Comparison of ENCODE assay signal across 8 cellular contexts in the genomic region with DNA sequence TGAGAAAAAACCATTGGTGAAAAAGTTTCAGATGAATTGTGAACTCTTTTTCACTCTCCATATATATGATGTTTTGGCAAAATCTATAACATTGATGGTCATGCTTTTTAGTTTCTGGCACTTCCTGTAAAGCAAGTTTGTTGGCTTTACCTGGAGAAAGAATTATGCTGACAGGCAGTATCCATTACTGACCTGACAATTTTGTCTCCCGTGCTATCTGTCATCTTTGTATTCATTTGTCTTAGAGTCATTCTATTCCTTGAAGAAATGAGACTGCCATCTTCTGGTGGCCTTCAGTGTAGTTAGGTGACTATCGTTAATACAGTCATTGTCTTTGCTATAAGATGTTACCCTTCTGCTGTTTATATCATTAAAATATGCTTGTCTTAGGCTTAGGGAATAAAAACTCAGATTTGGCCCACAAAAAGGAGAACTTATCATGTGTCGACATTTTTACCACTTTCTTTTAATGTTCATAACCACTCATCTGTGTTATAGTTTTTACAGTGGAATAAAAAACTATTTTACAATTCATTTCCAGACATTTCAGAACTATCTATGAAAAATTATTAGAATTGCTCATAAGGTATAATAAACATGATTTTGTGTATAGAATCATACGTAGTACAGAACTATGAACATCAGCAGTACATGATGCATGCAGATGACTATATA.
DNase-seq lines count a peak whose midpoint lies in the region; ATAC-seq and TF ChIP-seq lines count a peak whose summit lies in the region.

No MANE protein-coding gene starts in this region.

- no peaks in the 10 kb centered on the region for H4K20me1 ChIP-seq in Karpas-422 (ENCODE audit: insufficient read depth, low read depth, low read length)

- no peaks in the 10 kb centered on the region for H3K36me3 Mint-ChIP-seq in CD8-positive, alpha-beta T cell

- H3K4me1 ChIP-seq in Karpas-422 (ENCODE audit: low read length) = no peaks in the 10 kb centered on the region
- peaks cover 0 to 6% (median 0%) of the 10 kb centered on the region in 12 donors for H3K4me1 ChIP-seq in heart left ventricle
- no peaks in the 10 kb centered on the region for H3K4me1 ChIP-seq in tibial nerve
- no peaks in the 10 kb centered on the region for H3K4me1 ChIP-seq in CD8-positive, alpha-beta T cell (ENCODE audit: insufficient read depth, low read length)

- H3K4me2 ChIP-seq in Karpas-422 (ENCODE audit: low read depth, low read length, poor library complexity, severe bottlenecking) = no peak overlapping the region

- no peaks in the 10 kb centered on the region for H3K27me3 ChIP-seq in Karpas-422 (ENCODE audit: low read length)
- no peaks in the 10 kb centered on the region for H3K27me3 ChIP-seq in heart left ventricle
- H3K27me3 ChIP-seq in tibial nerve = no peaks in the 10 kb centered on the region
- no peaks in the 10 kb centered on the region for H3K27me3 ChIP-seq in CD8-positive, alpha-beta T cell (ENCODE audit: insufficient read depth, low read length)

- H3K27me3 Mint-ChIP-seq in CD8-positive, alpha-beta T cell (ENCODE audit: low read depth) = peaks cover 9% of the 10 kb centered on the region

- no peaks in the 10 kb centered on the region for H3K9me3 Mint-ChIP-seq in CD8-positive, alpha-beta T cell

- H3K9me3 ChIP-seq in Karpas-422 (ENCODE audit: low read length) = no peaks in the 10 kb centered on the region
- H3K9me3 ChIP-seq in heart left ventricle = no peaks in the 10 kb centered on the region
- H3K9me3 ChIP-seq in tibial nerve = no peaks in the 10 kb centered on the region
- no peaks in the 10 kb centered on the region for H3K9me3 ChIP-seq in CD8-positive, alpha-beta T cell (ENCODE audit: low read length)

- no peaks in the 10 kb centered on the region for H3K9me2 ChIP-seq in Karpas-422 (replicated peaks; ENCODE audit: insufficient read depth, low read length)

- H3K79me2 ChIP-seq in Karpas-422 (ENCODE audit: low read length) = no peaks in the 10 kb centered on the region

- POLR2A ChIA-PET in CD8-positive, alpha-beta T cell (lab: Charles Lee) = no interaction called here

- DNase-seq in NCI-H2107 treated with DMSO at 0.1 percent for 48 hours (lab: John Stamatoyannopoulos, UW; ENCODE audit: unreplicated experiment) (peak; percentile 54), NCI-H2107 (lab: John Stamatoyannopoulos, UW) (no peak), Karpas-422 (peak; percentile 58), SW480 (ENCODE audit: low spot score) (peak; percentile 34), heart left ventricle (no peak), tibial nerve (ENCODE audit: low spot score in 2 of 2) (no peak)
- DNase-seq in CD8-positive, alpha-beta T cell = no peak

- peak in 11 of 12 donors; percentile 14 to 60 (median 43) for TF ChIP-seq CTCF in heart left ventricle (IDR thresholded peaks at IDR 0.05)
- peak in 4 of 5 experiments; percentile 13 to 28 (median 20) for TF ChIP-seq CTCF in tibial nerve (IDR thresholded peaks at IDR 0.05)
- no peak for TF ChIP-seq CTCF in CD8-positive, alpha-beta T cell (IDR thresholded peaks at IDR 0.05)

- H3K27ac ChIP-seq in Karpas-422 (ENCODE audit: low read length) = no peak overlapping the region
- H3K27ac ChIP-seq in heart left ventricle = no peak overlapping the region
- H3K27ac ChIP-seq in tibial nerve = no peak overlapping the region
- no peak overlapping the region for H3K27ac ChIP-seq in CD8-positive, alpha-beta T cell (ENCODE audit: low read depth, low read length)

- no peak overlapping the region for H2AFZ ChIP-seq in Karpas-422 (ENCODE audit: low read length)

- WGBS in heart left ventricle, 4 donors = 40 to 48% (median 42%) methylated on average over 4 of the region's 4 CpGs
- WGBS in tibial nerve, 2 donors = 47 to 48% methylated on average over 4 of the region's 4 CpGs

- H3K36me3 ChIP-seq in Karpas-422 (ENCODE audit: insufficient read depth, low read length) (no peaks in the 10 kb centered on the region), heart left ventricle (no peaks in the 10 kb centered on the region), tibial nerve (no peaks in the 10 kb centered on the region)
- no peaks in the 10 kb centered on the region for H3K36me3 ChIP-seq in CD8-positive, alpha-beta T cell (ENCODE audit: insufficient read depth, low read length)

- intact Hi-C loops in heart left ventricle (cut with DNase I) = loop anchor here in 7 of 10 donors (5.0 to 10.0 kb wide), 3 partner anchors 441 to 446 kb away; no protein-coding TSS in a partner anchor
- intact Hi-C loops in CD8-positive, alpha-beta T cell (cut with DNase I, micrococcal nuclease) = loop anchor here (1.0 to 5.0 kb wide), 2 partner anchors 446 kb away; no protein-coding TSS in a partner anchor

- no peak overlapping the region for H3K4me3 Mint-ChIP-seq in CD8-positive, alpha-beta T cell

- no peak overlapping the region for H3K27ac Mint-ChIP-seq in CD8-positive, alpha-beta T cell

- CTCF ChIA-PET in CD8-positive, alpha-beta T cell (lab: Charles Lee) = no interaction called here

- TF ChIP-seq POLR2A in heart left ventricle (IDR thresholded peaks at IDR 0.05) (no peak), tibial nerve (IDR thresholded peaks at IDR 0.05) (no peak)

- peak; percentile 74 for ATAC-seq in GM21717 (IDR thresholded peaks at IDR 0.05; ENCODE audit: unreplicated experiment)
- peak in 1 of 4 donors; percentile 67 for ATAC-seq in heart left ventricle
- no peak for ATAC-seq in CD8-positive, alpha-beta T cell

- H3K4me1 Mint-ChIP-seq in CD8-positive, alpha-beta T cell (ENCODE audit: low read depth) = peaks cover 2% of the 10 kb centered on the region

- TF ChIP-seq EP300 in tibial nerve (IDR thresholded peaks at IDR 0.05) = no peak

- H3K4me3 ChIP-seq in Karpas-422 (ENCODE audit: low read length) (no peak overlapping the region), heart left ventricle (no peak overlapping the region), tibial nerve (no peak overlapping the region)
- H3K4me3 ChIP-seq in CD8-positive, alpha-beta T cell (ENCODE audit: low read depth, low read length) = no peak overlapping the region

- no peak overlapping the region for H3K9ac ChIP-seq in Karpas-422 (ENCODE audit: low read length)

Comparison
In these comparisons a context has a peak if more than half of its experiments do, and no peak if none do; other contexts are left out.
1. DNase-seq: peak in NCI-H2107 treated with DMSO at 0.1 percent for 48 hours (single experiment), Karpas-422 (single experiment) and SW480 (single experiment); none in NCI-H2107 (single experiment), heart left ventricle (0 of 5), tibial nerve (0 of 2) and CD8-positive, alpha-beta T cell (0 of 7).